In the genomic region with DNA sequence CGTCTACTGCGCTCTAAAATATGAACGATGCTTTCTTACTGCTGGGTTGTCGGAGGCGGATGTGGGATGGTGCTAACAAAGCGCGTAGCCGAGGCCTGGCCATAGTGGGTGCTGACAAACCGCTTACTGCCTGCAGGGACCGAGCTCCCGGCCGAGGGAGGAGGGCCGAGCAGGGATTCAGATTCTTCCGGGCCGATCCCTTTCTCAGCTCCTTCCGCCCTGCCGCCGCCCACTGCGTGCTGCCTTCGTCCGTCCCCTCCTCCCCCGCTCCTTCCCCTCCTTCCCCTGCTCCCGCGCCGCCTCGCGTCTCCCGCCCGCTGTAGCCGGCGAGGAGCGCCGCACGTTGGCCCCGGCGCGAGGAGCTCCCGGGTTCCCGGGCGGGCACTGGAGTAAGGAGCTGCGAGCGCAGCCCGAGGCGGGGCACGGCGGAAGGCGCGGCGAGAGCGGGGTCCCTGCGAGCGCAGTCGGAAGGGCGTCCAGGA, we compare ENCODE assay signal across 1 cellular context.
TF ChIP-seq lines count a peak whose summit lies in the region.

STK32B (plus strand) TSS at position 271 of the 482 bp plus-strand sequence.

TF ChIP-seq in WTC11, 78 proteins besides CTCF, POLR2A, EP300 and RAD21 (continued from another document and continues in another):
- TF ChIP-seq, protein P1, sequence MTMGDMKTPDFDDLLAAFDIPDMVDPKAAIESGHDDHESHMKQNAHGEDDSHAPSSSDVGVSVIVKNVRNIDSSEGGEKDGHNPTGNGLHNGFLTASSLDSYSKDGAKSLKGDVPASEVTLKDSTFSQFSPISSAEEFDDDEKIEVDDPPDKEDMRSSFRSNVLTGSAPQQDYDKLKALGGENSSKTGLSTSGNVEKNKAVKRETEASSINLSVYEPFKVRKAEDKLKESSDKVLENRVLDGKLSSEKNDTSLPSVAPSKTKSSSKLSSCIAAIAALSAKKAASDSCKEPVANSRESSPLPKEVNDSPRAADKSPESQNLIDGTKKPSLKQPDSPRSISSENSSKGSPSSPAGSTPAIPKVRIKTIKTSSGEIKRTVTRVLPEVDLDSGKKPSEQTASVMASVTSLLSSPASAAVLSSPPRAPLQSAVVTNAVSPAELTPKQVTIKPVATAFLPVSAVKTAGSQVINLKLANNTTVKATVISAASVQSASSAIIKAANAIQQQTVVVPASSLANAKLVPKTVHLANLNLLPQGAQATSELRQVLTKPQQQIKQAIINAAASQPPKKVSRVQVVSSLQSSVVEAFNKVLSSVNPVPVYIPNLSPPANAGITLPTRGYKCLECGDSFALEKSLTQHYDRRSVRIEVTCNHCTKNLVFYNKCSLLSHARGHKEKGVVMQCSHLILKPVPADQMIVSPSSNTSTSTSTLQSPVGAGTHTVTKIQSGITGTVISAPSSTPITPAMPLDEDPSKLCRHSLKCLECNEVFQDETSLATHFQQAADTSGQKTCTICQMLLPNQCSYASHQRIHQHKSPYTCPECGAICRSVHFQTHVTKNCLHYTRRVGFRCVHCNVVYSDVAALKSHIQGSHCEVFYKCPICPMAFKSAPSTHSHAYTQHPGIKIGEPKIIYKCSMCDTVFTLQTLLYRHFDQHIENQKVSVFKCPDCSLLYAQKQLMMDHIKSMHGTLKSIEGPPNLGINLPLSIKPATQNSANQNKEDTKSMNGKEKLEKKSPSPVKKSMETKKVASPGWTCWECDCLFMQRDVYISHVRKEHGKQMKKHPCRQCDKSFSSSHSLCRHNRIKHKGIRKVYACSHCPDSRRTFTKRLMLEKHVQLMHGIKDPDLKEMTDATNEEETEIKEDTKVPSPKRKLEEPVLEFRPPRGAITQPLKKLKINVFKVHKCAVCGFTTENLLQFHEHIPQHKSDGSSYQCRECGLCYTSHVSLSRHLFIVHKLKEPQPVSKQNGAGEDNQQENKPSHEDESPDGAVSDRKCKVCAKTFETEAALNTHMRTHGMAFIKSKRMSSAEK (CRISPR knock-in tag; IDR thresholded peaks at IDR 0.05; ENCODE audit: borderline replicate concordance): no peak
- TF ChIP-seq JUN (CRISPR knock-in tag; IDR thresholded peaks at IDR 0.05): no peak
- TF ChIP-seq ATF3 (CRISPR knock-in tag; conservative IDR thresholded peaks at IDR 0.05): no peak
- TF ChIP-seq NFATC4 (CRISPR knock-in tag; IDR thresholded peaks at IDR 0.05): no peak
- no peak for TF ChIP-seq ZNF281 (CRISPR knock-in tag; IDR thresholded peaks at IDR 0.05)
- no peak for TF ChIP-seq ZMAT4 (CRISPR knock-in tag; IDR thresholded peaks at IDR 0.05)
- TF ChIP-seq MAX (CRISPR knock-in tag; IDR thresholded peaks at IDR 0.05): no peak; the same call in 1 of the 2 replicates
- TF ChIP-seq ZNF138 (CRISPR knock-in tag; conservative IDR thresholded peaks at IDR 0.05): no peak
- TF ChIP-seq RORB (CRISPR knock-in tag; IDR thresholded peaks at IDR 0.05): no peak
- TF ChIP-seq, protein P2, sequence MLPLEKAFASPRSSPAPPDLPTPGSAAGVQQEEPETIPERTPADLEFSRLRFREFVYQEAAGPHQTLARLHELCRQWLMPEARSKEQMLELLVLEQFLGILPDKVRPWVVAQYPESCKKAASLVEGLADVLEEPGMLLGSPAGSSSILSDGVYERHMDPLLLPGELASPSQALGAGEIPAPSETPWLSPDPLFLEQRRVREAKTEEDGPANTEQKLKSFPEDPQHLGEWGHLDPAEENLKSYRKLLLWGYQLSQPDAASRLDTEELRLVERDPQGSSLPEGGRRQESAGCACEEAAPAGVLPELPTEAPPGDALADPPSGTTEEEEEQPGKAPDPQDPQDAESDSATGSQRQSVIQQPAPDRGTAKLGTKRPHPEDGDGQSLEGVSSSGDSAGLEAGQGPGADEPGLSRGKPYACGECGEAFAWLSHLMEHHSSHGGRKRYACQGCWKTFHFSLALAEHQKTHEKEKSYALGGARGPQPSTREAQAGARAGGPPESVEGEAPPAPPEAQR (CRISPR knock-in tag; IDR thresholded peaks at IDR 0.05): no peak
- TF ChIP-seq FOXJ3 (CRISPR knock-in tag; IDR thresholded peaks at IDR 0.05; ENCODE audit: borderline replicate concordance): no peak
- TF ChIP-seq ATF1 (CRISPR knock-in tag; IDR thresholded peaks at IDR 0.05): no peak
- TF ChIP-seq, protein P3, sequence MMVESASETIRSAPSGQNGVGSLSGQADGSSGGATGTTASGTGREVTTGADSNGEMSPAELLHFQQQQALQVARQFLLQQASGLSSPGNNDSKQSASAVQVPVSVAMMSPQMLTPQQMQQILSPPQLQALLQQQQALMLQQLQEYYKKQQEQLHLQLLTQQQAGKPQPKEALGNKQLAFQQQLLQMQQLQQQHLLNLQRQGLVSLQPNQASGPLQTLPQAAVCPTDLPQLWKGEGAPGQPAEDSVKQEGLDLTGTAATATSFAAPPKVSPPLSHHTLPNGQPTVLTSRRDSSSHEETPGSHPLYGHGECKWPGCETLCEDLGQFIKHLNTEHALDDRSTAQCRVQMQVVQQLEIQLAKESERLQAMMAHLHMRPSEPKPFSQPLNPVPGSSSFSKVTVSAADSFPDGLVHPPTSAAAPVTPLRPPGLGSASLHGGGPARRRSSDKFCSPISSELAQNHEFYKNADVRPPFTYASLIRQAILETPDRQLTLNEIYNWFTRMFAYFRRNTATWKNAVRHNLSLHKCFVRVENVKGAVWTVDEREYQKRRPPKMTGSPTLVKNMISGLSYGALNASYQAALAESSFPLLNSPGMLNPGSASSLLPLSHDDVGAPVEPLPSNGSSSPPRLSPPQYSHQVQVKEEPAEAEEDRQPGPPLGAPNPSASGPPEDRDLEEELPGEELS (CRISPR knock-in tag; IDR thresholded peaks at IDR 0.05): 0 out of 2 replicates have a peak, but pooled peaks have one; percentile 35
- TF ChIP-seq CREB1 (CRISPR knock-in tag; IDR thresholded peaks at IDR 0.05): no peak
- TF ChIP-seq ATF6 (CRISPR knock-in tag; IDR thresholded peaks at IDR 0.05): 0 out of 2 replicates have a peak, but pooled peaks have one; percentile 51
- TF ChIP-seq PREB (CRISPR knock-in tag; IDR thresholded peaks at IDR 0.05; ENCODE audit: borderline replicate concordance): no peak
- peak; percentile 56; the same call in 1 of the 2 replicates for TF ChIP-seq ZNF317 (CRISPR knock-in tag; IDR thresholded peaks at IDR 0.05; ENCODE audit: borderline replicate concordance, low read depth)
- no peak for TF ChIP-seq ZNF671 (CRISPR knock-in tag; IDR thresholded peaks at IDR 0.05)
- TF ChIP-seq HMGXB4 (CRISPR knock-in tag; IDR thresholded peaks at IDR 0.05): peak; percentile 96; the same call in 1 of the 2 replicates
- TF ChIP-seq OVOL2 (CRISPR knock-in tag; IDR thresholded peaks at IDR 0.05; ENCODE audit: borderline replicate concordance): no peak
- TF ChIP-seq TP53 (CRISPR knock-in tag; IDR thresholded peaks at IDR 0.05): peak; percentile 22; the same call in 1 of the 2 replicates
- TF ChIP-seq, protein P4, sequence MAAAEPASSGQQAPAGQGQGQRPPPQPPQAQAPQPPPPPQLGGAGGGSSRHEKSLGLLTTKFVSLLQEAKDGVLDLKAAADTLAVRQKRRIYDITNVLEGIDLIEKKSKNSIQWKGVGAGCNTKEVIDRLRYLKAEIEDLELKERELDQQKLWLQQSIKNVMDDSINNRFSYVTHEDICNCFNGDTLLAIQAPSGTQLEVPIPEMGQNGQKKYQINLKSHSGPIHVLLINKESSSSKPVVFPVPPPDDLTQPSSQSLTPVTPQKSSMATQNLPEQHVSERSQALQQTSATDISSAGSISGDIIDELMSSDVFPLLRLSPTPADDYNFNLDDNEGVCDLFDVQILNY (CRISPR knock-in tag; IDR thresholded peaks at IDR 0.05): peak; percentile 92
- TF ChIP-seq ZNF219 (CRISPR knock-in tag; IDR thresholded peaks at IDR 0.05; ENCODE audit: borderline replicate concordance): no peak
- TF ChIP-seq CDX4 (CRISPR knock-in tag; IDR thresholded peaks at IDR 0.05; ENCODE audit: borderline replicate concordance): no peak
- TF ChIP-seq, protein P5, sequence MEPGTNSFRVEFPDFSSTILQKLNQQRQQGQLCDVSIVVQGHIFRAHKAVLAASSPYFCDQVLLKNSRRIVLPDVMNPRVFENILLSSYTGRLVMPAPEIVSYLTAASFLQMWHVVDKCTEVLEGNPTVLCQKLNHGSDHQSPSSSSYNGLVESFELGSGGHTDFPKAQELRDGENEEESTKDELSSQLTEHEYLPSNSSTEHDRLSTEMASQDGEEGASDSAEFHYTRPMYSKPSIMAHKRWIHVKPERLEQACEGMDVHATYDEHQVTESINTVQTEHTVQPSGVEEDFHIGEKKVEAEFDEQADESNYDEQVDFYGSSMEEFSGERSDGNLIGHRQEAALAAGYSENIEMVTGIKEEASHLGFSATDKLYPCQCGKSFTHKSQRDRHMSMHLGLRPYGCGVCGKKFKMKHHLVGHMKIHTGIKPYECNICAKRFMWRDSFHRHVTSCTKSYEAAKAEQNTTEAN (CRISPR knock-in tag; IDR thresholded peaks at IDR 0.05): no peak
- TF ChIP-seq ZNF512 (CRISPR knock-in tag; IDR thresholded peaks at IDR 0.05; ENCODE audit: borderline replicate concordance): no peak
- TF ChIP-seq MXD4 (CRISPR knock-in tag; IDR thresholded peaks at IDR 0.05; ENCODE audit: borderline replicate concordance): no peak
